Comparison of ENCODE assay signal across 32 cellular contexts in the genomic region with DNA sequence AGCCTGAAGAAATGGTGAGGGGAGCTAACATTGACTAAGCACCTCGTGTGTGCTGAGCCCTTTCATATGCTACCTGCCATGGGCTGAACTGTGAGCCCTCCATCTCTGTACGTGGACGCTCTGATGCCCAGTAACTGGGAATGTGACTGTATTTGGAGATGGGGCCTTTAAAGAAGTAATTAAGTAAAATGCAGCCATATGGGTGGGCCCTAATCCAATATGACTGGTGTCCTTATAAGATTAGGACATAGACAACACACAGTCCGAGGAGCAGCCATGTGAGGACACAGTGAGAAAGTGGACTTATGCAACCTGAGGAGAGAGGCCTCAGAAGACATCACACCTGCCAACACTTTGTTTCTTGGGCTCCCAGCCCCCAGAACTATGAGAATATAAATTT.
"Had no signal": no experiment of that assay in that cellular context is flagged by ENCODE, and none has a peak within 500 bp of the region (broad histone marks: within the 10 kb centered on the region; RNA-seq: fewer than 3 reads in every experiment).

No MANE protein-coding gene starts in this region.

- H3K27ac ChIP-seq: ascending aorta, cardiac muscle cell, VCaP had no signal

- ATAC-seq: activated CD4-positive, alpha-beta T cell treated with anti-CD3 and anti-CD28 coated beads for 36 hours; activated CD4-positive, CD25-positive, alpha-beta regulatory T cell treated with anti-CD3 and anti-CD28 coated beads, Interleukin-2, amount 50 U/mL, for 24 hours; activated CD8-positive, alpha-beta memory T cell treated with anti-CD3 and anti-CD28 coated beads, Interleukin-2, amount 10 ng/mL, durations not matched to agents 7 days and 5 days; activated CD8-positive, alpha-beta T cell treated with anti-CD3 and anti-CD28 coated beads, Interleukin-2, amount 10 ng/mL, durations not matched to agents 7 days and 5 days; activated naive CD8-positive, alpha-beta T cell treated with anti-CD3 and anti-CD28 coated beads, Interleukin-2, amount 50 U/mL, for 24 hours; WTC11 had no signal

- H3K27me3 ChIP-seq: ascending aorta had no signal

- FAIRE-seq: bronchial epithelial cell, colon, TTC549 had no signal

- H3K36me3 ChIP-seq: ascending aorta, cardiac muscle cell had no signal

- H3K9me3 ChIP-seq: ascending aorta had no signal

- DNase-seq: activated CD4-positive, alpha-beta memory T cell treated with anti-CD3 and anti-CD28 coated beads, Interleukin-2, amount 10 ng/mL, durations not matched to agents 7 days and 5 days; activated CD4-positive, alpha-beta T cell treated with anti-CD3 and anti-CD28 coated beads for 1 hour; activated CD4-positive, alpha-beta T cell treated with anti-CD3 and anti-CD28 coated beads for 36 hours; activated CD4-positive, alpha-beta T cell treated with anti-CD3 and anti-CD28 coated beads for 48 hours; activated CD4-positive, alpha-beta T cell treated with anti-CD3 and anti-CD28 coated beads, Interleukin-2, amount 10 ng/mL, durations not matched to agents 7 days and 5 days; activated CD4-positive, alpha-beta T cell treated with anti-CD3 and anti-CD28 coated beads, Interleukin-2, amount 50 U/mL, for 48 hours; activated CD4-positive, CD25-positive, alpha-beta regulatory T cell; activated CD8-positive, alpha-beta memory T cell treated with anti-CD3 and anti-CD28 coated beads for 24 hours; activated CD8-positive, alpha-beta memory T cell treated with anti-CD3 and anti-CD28 coated beads, Interleukin-2, amount 10 ng/mL, durations not matched to agents 7 days and 5 days; activated CD8-positive, alpha-beta memory T cell treated with anti-CD3 and anti-CD28 coated beads, Interleukin-2, amount 50 U/mL, for 48 hours; activated CD8-positive, alpha-beta T cell treated with anti-CD3 and anti-CD28 coated beads, Interleukin-2, amount 10 ng/mL, durations not matched to agents 7 days and 5 days; activated effector memory CD4-positive, alpha-beta T cell treated with Interleukin-2 at 50 U/mL for 16 hours; activated gamma-delta T cell; activated naive CD4-positive, alpha-beta T cell treated with anti-CD3 and anti-CD28 coated beads, Interleukin-2, amount 10 ng/mL, durations not matched to agents 7 days and 5 days; activated naive CD4-positive, alpha-beta T cell treated with Interleukin-2 at 50 U/mL for 16 hours; activated naive CD8-positive, alpha-beta T cell treated with anti-CD3 and anti-CD28 coated beads, Interleukin-2, amount 10 ng/mL, durations not matched to agents 7 days and 5 days; activated naive CD8-positive, alpha-beta T cell treated with anti-CD3 and anti-CD28 coated beads, Interleukin-2, amount 50 U/mL, for 24 hours; activated T-cell treated with anti-CD3 and anti-CD28 coated beads, Interleukin-2, amount 50 U/mL, for 24 hours; activated T-cell treated with anti-CD3 and anti-CD28 coated beads, Interleukin-2, amount 50 U/mL, for 48 hours; amygdala; anterior cingulate cortex; caudate nucleus; T-helper 2 cell; T-helper 9 cell had no signal

- H3K4me3 ChIP-seq: ascending aorta, cardiac muscle cell had no signal
